In the genomic region with DNA sequence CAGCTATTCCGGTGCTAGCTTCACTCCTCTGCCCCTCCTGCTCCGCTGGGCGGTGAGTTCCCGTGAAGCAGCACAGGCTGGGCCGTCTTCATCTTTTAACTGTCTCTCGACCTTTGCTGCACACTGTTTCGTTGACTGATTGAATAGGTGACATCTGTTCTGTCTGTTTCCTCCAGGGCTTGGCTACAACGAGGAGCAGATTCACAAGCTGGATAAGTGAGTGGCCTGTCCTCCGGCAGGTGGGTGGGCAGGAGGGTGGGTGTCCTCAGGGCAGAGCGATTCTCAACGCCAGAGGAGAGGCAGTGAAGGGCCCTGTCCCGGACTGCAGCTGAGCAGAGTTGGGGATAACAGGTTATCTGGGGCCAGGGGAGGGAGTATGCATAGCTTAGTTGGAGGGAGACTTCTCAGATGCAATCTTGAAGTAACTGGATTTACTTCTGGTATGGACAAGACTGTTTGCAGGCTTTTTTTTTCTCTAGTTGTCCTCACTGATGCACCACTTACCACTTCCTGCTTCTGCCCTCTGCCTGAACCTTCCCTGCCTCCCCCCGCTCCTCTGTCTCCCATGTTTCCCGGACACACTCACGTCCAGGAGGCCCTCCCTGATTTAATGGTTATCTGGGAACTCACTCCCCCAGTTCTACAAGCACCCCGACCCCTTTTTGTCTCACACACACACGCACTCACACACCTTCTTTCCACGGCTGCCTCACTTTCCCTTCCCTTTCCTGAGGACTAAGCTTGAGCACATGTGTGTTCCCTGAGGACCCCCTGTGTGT, we compare ENCODE assay signal across 1 cellular context.
A peak's percentile ranks its signal among the peaks of the same experiment; 100 is the strongest.
TF ChIP-seq lines count a peak whose summit lies in the region.

No MANE protein-coding gene starts in this region.

TF ChIP-seq in SK-N-SH, 30 proteins besides CTCF, POLR2A, EP300 and RAD21 (continued from another document):
- peak; percentile 34; the same call in 1 of the 2 replicates for TF ChIP-seq GATA2 (CRISPR knock-in tag; IDR thresholded peaks at IDR 0.05)
